Comparison of ENCODE assay signal across 1 cellular context in genomic region chrX:15675490-15675921, GRCh38.
TF ChIP-seq lines count a peak whose summit lies in the region.

No MANE protein-coding gene starts in this region.

TF ChIP-seq in GM12878, 131 proteins besides CTCF, POLR2A, EP300 and RAD21 (continued from another document):
- TF ChIP-seq CEBPZ (IDR thresholded peaks at IDR 0.05; ENCODE audit: low read depth, low read length) (no peak), YY1 (IDR thresholded peaks at IDR 0.05; ENCODE audit: low read depth, low read length) (peak; percentile 96), NFYA (IDR thresholded peaks at IDR 0.05; ENCODE audit: borderline replicate concordance, low read depth, low read length) (no peak), ETV6 (conservative IDR thresholded peaks at IDR 0.05 in 1 of 2, IDR thresholded peaks at IDR 0.05 in 1 of 2; ENCODE audit: borderline replicate concordance in 1 of 2, low read depth in 1 of 2) (no peak), TCF12 (IDR thresholded peaks at IDR 0.05; ENCODE audit: low read depth, low read length) (no peak), HDGF (IDR thresholded peaks at IDR 0.05) (peak; percentile 52; the same call in 1 of the 2 replicates), BHLHE40 (IDR thresholded peaks at IDR 0.05; ENCODE audit: borderline replicate concordance in 1 of 2, low read depth in 2 of 2, low read length in 1 of 2) (peak; percentile 97), TARDBP (IDR thresholded peaks at IDR 0.05; ENCODE audit: borderline replicate concordance) (0 out of 2 replicates have a peak, but pooled peaks have one; percentile 29), HCFC1 (IDR thresholded peaks at IDR 0.05; ENCODE audit: low read length) (0 out of 2 replicates have a peak, but pooled peaks have one; percentile 29), USF1 (IDR thresholded peaks at IDR 0.05; ENCODE audit: borderline replicate concordance, extremely low read length, insufficient read depth, low read depth, low read length) (no peak), MTA3 (IDR thresholded peaks at IDR 0.05; ENCODE audit: borderline replicate concordance, low read length) (no peak), PML (IDR thresholded peaks at IDR 0.05; ENCODE audit: low read length) (peak; percentile 3; the same call in 1 of the 2 replicates), ZBTB40 (IDR thresholded peaks at IDR 0.05; ENCODE audit: borderline replicate concordance) (no peak), HDAC6 (IDR thresholded peaks at IDR 0.05; ENCODE audit: unreplicated experiment) (no peak), EGR1 (IDR thresholded peaks at IDR 0.05; ENCODE audit: borderline replicate concordance in 1 of 2, low read depth in 2 of 2, low read length in 2 of 2) (peak; percentile 41 to 92; a peak in 2 of 3 replicates), BACH1 (IDR thresholded peaks at IDR 0.05; ENCODE audit: borderline replicate concordance) (peak; percentile 36; the same call in 1 of the 2 replicates), ATF3 (IDR thresholded peaks at IDR 0.05; ENCODE audit: borderline replicate concordance, extremely low read depth, low read depth, low read length) (no peak), CHD2 (IDR thresholded peaks at IDR 0.05; ENCODE audit: borderline replicate concordance, low read depth, low read length) (no peak; the same call in none of the 2 replicates), CREB1 (IDR thresholded peaks at IDR 0.05; ENCODE audit: low read depth) (peak; percentile 80), PAX5 (IDR thresholded peaks at IDR 0.05; ENCODE audit: borderline replicate concordance, low read depth, low read length) (no peak), IKZF1 (conservative IDR thresholded peaks at IDR 0.05) (0 out of 2 replicates have a peak, but pooled peaks have one; percentile 11), ATF7 (IDR thresholded peaks at IDR 0.05; ENCODE audit: low read depth) (peak; percentile 91), PAX8 (IDR thresholded peaks at IDR 0.05) (no peak), BRCA1 (IDR thresholded peaks at IDR 0.05; ENCODE audit: low read depth, low read length) (no peak), NRF1 (conservative IDR thresholded peaks at IDR 0.05; ENCODE audit: low read depth, low read length) (0 out of 2 replicates have a peak, but pooled peaks have one; percentile 7), MEF2B (IDR thresholded peaks at IDR 0.05; ENCODE audit: partially characterized antibody, poor library complexity, severe bottlenecking) (no peak), MLLT1 (IDR thresholded peaks at IDR 0.05) (peak; percentile 78), TAF1 (IDR thresholded peaks at IDR 0.05; ENCODE audit: borderline replicate concordance, low read depth, low read length) (0 out of 2 replicates have a peak, but pooled peaks have one; percentile 58), SUPT20H (IDR thresholded peaks at IDR 0.05; ENCODE audit: borderline replicate concordance, control insufficient read depth, low read depth, low read length) (no peak), CBFB (IDR thresholded peaks at IDR 0.05; ENCODE audit: low read depth) (peak; percentile 31; the same call in 1 of the 2 replicates), RB1 (IDR thresholded peaks at IDR 0.05; ENCODE audit: borderline replicate concordance) (no peak), CREM (IDR thresholded peaks at IDR 0.05; ENCODE audit: low read depth) (0 out of 2 replicates have a peak, but pooled peaks have one; percentile 62), RCOR1 (conservative IDR thresholded peaks at IDR 0.05; ENCODE audit: low read depth, low read length) (0 out of 2 replicates have a peak, but pooled peaks have one; percentile 25), ASH2L (IDR thresholded peaks at IDR 0.05; ENCODE audit: borderline replicate concordance, low read depth) (no peak), SKIL (IDR thresholded peaks at IDR 0.05; ENCODE audit: low read depth, poor library complexity, severe bottlenecking) (no peak), IRF3 (IDR thresholded peaks at IDR 0.05) (no peak), NKRF (conservative IDR thresholded peaks at IDR 0.05) (peak; percentile 78), JUND (IDR thresholded peaks at IDR 0.05; ENCODE audit: low read depth, low read length) (no peak), MYB (IDR thresholded peaks at IDR 0.05; ENCODE audit: borderline replicate concordance, low read depth, low read length) (no peak), NBN (IDR thresholded peaks at IDR 0.05) (peak; percentile 94)
TF ChIP-seq in GM12878: peak in this region for 28.
